Comparison of ENCODE assay signal across 8 cellular contexts in genomic region chr19:13093407-13094284, GRCh38. TPM values are rescaled to one million over a fixed set of nuclear protein-coding genes. Genes with fewer than 3 reads are reported as not detected.
DNase-seq lines count a peak whose midpoint lies in the region; ATAC-seq and TF ChIP-seq lines count a peak whose summit lies in the region.

No MANE protein-coding gene starts in this region.

- intact Hi-C loops in stomach (cut with DNase I; ENCODE audit: low total_unique reads): no loop called here

- peaks cover 39% of the 10 kb centered on the region for H3F3A ChIP-seq in neural progenitor cell (ENCODE audit: low read depth)

- 19 to 48% (median 44%) methylated on average over 3 to 12 of the region's 12 CpGs for WGBS in stomach, 5 donors

- peak; percentile 83 for TF ChIP-seq CTCF in fibroblast of pulmonary artery (IDR thresholded peaks at IDR 0.05; ENCODE audit: low read length, missing control alignments)
- TF ChIP-seq CTCF in neural progenitor cell (IDR thresholded peaks at IDR 0.05): peak; percentile 91
- TF ChIP-seq CTCF in stomach (IDR thresholded peaks at IDR 0.05): peak in 6 of 7 experiments; percentile 14 to 99 (median 95)

- no peak for TF ChIP-seq EP300 in stomach (IDR thresholded peaks at IDR 0.05)

- H2AFZ ChIP-seq in neural progenitor cell (replicated peaks): no peak overlapping the region

- no peak overlapping the region for H3K27ac ChIP-seq in neural progenitor cell
- peak overlapping the region in 4 of 5 donors; percentile 61 to 96 (median 88) for H3K27ac ChIP-seq in stomach

- H3K9me3 ChIP-seq in neural progenitor cell (ENCODE audit: low read depth) (no peaks in the 10 kb centered on the region), stomach (no peaks in the 10 kb centered on the region)

- no peak for TF ChIP-seq POLR2A in stomach (IDR thresholded peaks at IDR 0.05)

- peaks cover 22% of the 10 kb centered on the region for H4K20me1 ChIP-seq in neural progenitor cell (ENCODE audit: low read depth)

- no peak overlapping the region for H3K27ac Mint-ChIP-seq in neural progenitor cell

- H3K9me3 Mint-ChIP-seq in neural progenitor cell: no peaks in the 10 kb centered on the region

- H3K4me3 Mint-ChIP-seq in neural progenitor cell: peak overlapping the region; percentile 58

- peaks cover 88% of the 10 kb centered on the region for H3K27me3 ChIP-seq in neural progenitor cell
- H3K27me3 ChIP-seq in stomach: peaks cover 0 to 6% (median 0%) of the 10 kb centered on the region in 3 donors

- no peaks in the 10 kb centered on the region for H3K79me2 ChIP-seq in neural progenitor cell (ENCODE audit: low read depth)

- H3K4me3 ChIP-seq in fibroblast of pulmonary artery (replicated peaks; ENCODE audit: low read depth, low read length) (no peak overlapping the region), neural progenitor cell (no peak overlapping the region), stomach (no peak overlapping the region)

- H3K27me3 Mint-ChIP-seq in neural progenitor cell (ENCODE audit: insufficient read depth, low read depth): peaks cover 52% of the 10 kb centered on the region

- peaks cover 38% of the 10 kb centered on the region for H3K4me1 Mint-ChIP-seq in neural progenitor cell

- H3K4me2 ChIP-seq in neural progenitor cell: no peak overlapping the region

- peaks cover 37% of the 10 kb centered on the region for H3K4me1 ChIP-seq in neural progenitor cell
- H3K4me1 ChIP-seq in stomach: peaks cover 61 to 90% (median 77%) of the 10 kb centered on the region in 4 donors

- no peaks in the 10 kb centered on the region for H3K36me3 Mint-ChIP-seq in neural progenitor cell

- ATAC-seq in GM21737 (IDR thresholded peaks at IDR 0.05; ENCODE audit: unreplicated experiment): no peak

- H3K36me3 ChIP-seq in neural progenitor cell: no peaks in the 10 kb centered on the region
- H3K36me3 ChIP-seq in stomach: peaks cover 0 to 37% (median 32%) of the 10 kb centered on the region in 4 donors

- DNase-seq in EL (peak; percentile 83), Kasumi-1 (lab: John Stamatoyannopoulos, UW) (peak; percentile 81 to 82), RKO (ENCODE audit: low spot score) (peak; percentile 76), fibroblast of pulmonary artery (ENCODE audit: low read depth) (peak; percentile 87), neural progenitor cell (ENCODE audit: low spot score) (peak; percentile 85), stomach (peak; percentile 83)
- peak; percentile 64 to 65 for DNase-seq in activated T-helper 1 cell treated with anti-CD3 and anti-CD28 coated beads, Interleukin-2, amount 50 U/mL, for 16 hours (ENCODE audit: low read depth in 1 of 2, low spot score in 1 of 2)

- no peak overlapping the region for H3K9ac ChIP-seq in neural progenitor cell

RNA-seq across cellular contexts. Expression of gene LYL1, which starts 9.0 kb away (rescaled TPM):
- total RNA-seq in neural progenitor cell (ENCODE audit: low replicate concordance): 0.88 and 2.2 TPM in 2 replicates
- 10 to 100 TPM in 2 of 5 donors, 1 to 10 TPM in 2, not detected in 1; 1.3 to 19.3 (median 7.6) TPM for total RNA-seq in stomach
- polyA plus RNA-seq in stomach: 1 to 10 TPM; 4.1 to 5.5 (median 5.0) TPM

RNA-seq across cellular contexts. Expression of gene TRMT1, which starts 22.9 kb away (rescaled TPM):
- 30.2 and 49.0 TPM in 2 replicates for total RNA-seq in neural progenitor cell (ENCODE audit: low replicate concordance)
- 100 to 1,000 TPM in 1 of 5 donors, 10 to 100 TPM in 4; 29.6 to 373 (median 36.5) TPM for total RNA-seq in stomach
- polyA plus RNA-seq in stomach: 10 to 100 TPM; 64.7 to 88.2 (median 77.9) TPM

RNA-seq across cellular contexts. Expression of gene NACC1, which starts 24.4 kb away (rescaled TPM):
- total RNA-seq in neural progenitor cell (ENCODE audit: low replicate concordance) (34.7 and 108 TPM in 2 replicates), stomach (100 to 1,000 TPM in 1 of 5 donors, 10 to 100 TPM in 4; 10.1 to 122 (median 26.3) TPM)
- 10 to 100 TPM in 1 of 3 donors, 1 to 10 TPM in 2; 6.9 to 26.2 (median 9.5) TPM for polyA plus RNA-seq in stomach

RNA-seq across cellular contexts. Expression of gene STX10, which starts 56.5 kb away (rescaled TPM):
- total RNA-seq in neural progenitor cell (ENCODE audit: low replicate concordance) (36.5 and 51.2 TPM in 2 replicates), stomach (100 to 1,000 TPM in 3 of 5 donors, 10 to 100 TPM in 2; 20.4 to 942 (median 117) TPM)
- polyA plus RNA-seq in stomach: 100 to 1,000 TPM in 1 of 3 donors, 10 to 100 TPM in 2; 74.8 to 114 (median 94.7) TPM

RNA-seq across cellular contexts. Expression of gene IER2, which starts 56.6 kb away (rescaled TPM):
- total RNA-seq in neural progenitor cell (ENCODE audit: low replicate concordance): 13.7 and 55.4 TPM in 2 replicates
- total RNA-seq in stomach: 100 to 1,000 TPM in 3 of 5 donors, 10 to 100 TPM in 2; 32.3 to 421 (median 150) TPM
- 10 to 100 TPM; 64.3 to 87.2 (median 64.6) TPM for polyA plus RNA-seq in stomach
